ENCODE assay signal across 25 cellular contexts in genomic region chr13:73601708-73602107, GRCh38.
"Had no signal": no experiment of that assay in that cellular context is flagged by ENCODE, and none has a peak within 500 bp of the region (broad histone marks: within the 10 kb centered on the region; RNA-seq: fewer than 3 reads in every experiment).

No MANE protein-coding gene starts in this region.

- H3K9me3 ChIP-seq: lower lobe of right lung, ovary, testis, thyroid gland, transverse colon, upper lobe of left lung, vagina had no signal

- ATAC-seq: left colon; left lung; lower lobe of right lung; sciatic nerve; stimulated activated naive B cell treated with anti-CD40 and anti-IgM and Interleukin-4, amounts not matched to agents 10 μg/mL and 1 μg/mL and 100 μg/mL, for 72 hours; stimulated activated naive CD8-positive, alpha-beta T cell treated with anti-CD3 and anti-CD28 coated beads, Interleukin-15, Interleukin-2, amounts not matched to agents 100 U/mL and 50 U/mL, for 24 hours had no signal

- DNase-seq: hippocampal formation; kidney; left colon; left lung; lower lobe of right lung; naive B cell; ovary; stimulated activated CD4-positive, alpha-beta T cell treated with anti-CD3 and anti-CD28 coated beads, Interleukin-12 subunit alpha, Interleukin-12 subunit beta, amount 100 ng/mL, for 4 hours; stimulated activated CD4-positive, alpha-beta T cell treated with anti-CD3 and anti-CD28 coated beads, Interleukin-15, amount 100 ng/mL, for 24 hours; stimulated activated CD4-positive, alpha-beta T cell treated with anti-CD3 and anti-CD28 coated beads, Interleukin-2, amount 100 ng/mL, for 24 hours; stimulated activated CD4-positive, alpha-beta T cell treated with anti-CD3 and anti-CD28 coated beads, Interleukin-4, amount 100 ng/mL, for 1 hour; stimulated activated naive B cell treated with anti-CD40 and anti-IgM and Interleukin-4, amounts not matched to agents 10 μg/mL and 1 μg/mL and 100 μg/mL, for 72 hours; stimulated activated naive CD8-positive, alpha-beta T cell treated with anti-CD3 and anti-CD28 coated beads, Interleukin-15, Interleukin-2, amounts not matched to agents 100 U/mL and 50 U/mL, for 24 hours; stomach; testis; thyroid gland; transverse colon; upper lobe of left lung had no signal

- H3K4me3 Mint-ChIP-seq: mesothelial cell of epicardium; naive B cell; natural killer cell treated with Interleukin-12 subunit alpha and Interleukin-12 subunit beta and Interleukin-15 and Interleukin-18, amount 100 ng/mL, for 72 hours; stimulated activated naive B cell treated with anti-CD40 and anti-IgM and Interleukin-4, amounts not matched to agents 10 μg/mL and 1 μg/mL and 100 μg/mL, for 72 hours had no signal

- H3K27ac ChIP-seq: left lung, lower lobe of right lung, ovary, right atrium auricular region, stomach, testis, thyroid gland, transverse colon, upper lobe of left lung, vagina had no signal

- H3K27ac Mint-ChIP-seq: mesothelial cell of epicardium; naive B cell; progenitor cell of endocrine pancreas; stimulated activated naive B cell treated with anti-CD40 and anti-IgM and Interleukin-4, amounts not matched to agents 10 μg/mL and 1 μg/mL and 100 μg/mL, for 72 hours had no signal

- H3K27me3 Mint-ChIP-seq: progenitor cell of endocrine pancreas had no signal

- H3K4me1 ChIP-seq: left lung, lower lobe of right lung, right atrium auricular region, stomach, testis, thyroid gland, transverse colon, upper lobe of left lung, vagina had no signal

- FAIRE-seq: kidney had no signal

- H3K4me1 Mint-ChIP-seq: mesothelial cell of epicardium; naive B cell; stimulated activated naive B cell treated with anti-CD40 and anti-IgM and Interleukin-4, amounts not matched to agents 10 μg/mL and 1 μg/mL and 100 μg/mL, for 72 hours had no signal

- H3K36me3 Mint-ChIP-seq: mesothelial cell of epicardium; naive B cell; natural killer cell treated with Interleukin-12 subunit alpha and Interleukin-12 subunit beta and Interleukin-15 and Interleukin-18, amount 100 ng/mL, for 72 hours; stimulated activated naive B cell treated with anti-CD40 and anti-IgM and Interleukin-4, amounts not matched to agents 10 μg/mL and 1 μg/mL and 100 μg/mL, for 72 hours had no signal

- H3K27me3 ChIP-seq: left lung, ovary, right atrium auricular region, stomach, testis, thyroid gland, transverse colon, upper lobe of left lung, vagina had no signal

- H3K36me3 ChIP-seq: left lung, lower lobe of right lung, ovary, right atrium auricular region, stomach, thyroid gland, transverse colon, upper lobe of left lung, vagina had no signal

- H3K4me3 ChIP-seq: left lung, lower lobe of right lung, ovary, right atrium auricular region, skin epidermis, stomach, testis, thyroid gland, transverse colon, upper lobe of left lung, vagina had no signal
